8 cellular contexts compared by ENCODE assay signal in the genomic region with DNA sequence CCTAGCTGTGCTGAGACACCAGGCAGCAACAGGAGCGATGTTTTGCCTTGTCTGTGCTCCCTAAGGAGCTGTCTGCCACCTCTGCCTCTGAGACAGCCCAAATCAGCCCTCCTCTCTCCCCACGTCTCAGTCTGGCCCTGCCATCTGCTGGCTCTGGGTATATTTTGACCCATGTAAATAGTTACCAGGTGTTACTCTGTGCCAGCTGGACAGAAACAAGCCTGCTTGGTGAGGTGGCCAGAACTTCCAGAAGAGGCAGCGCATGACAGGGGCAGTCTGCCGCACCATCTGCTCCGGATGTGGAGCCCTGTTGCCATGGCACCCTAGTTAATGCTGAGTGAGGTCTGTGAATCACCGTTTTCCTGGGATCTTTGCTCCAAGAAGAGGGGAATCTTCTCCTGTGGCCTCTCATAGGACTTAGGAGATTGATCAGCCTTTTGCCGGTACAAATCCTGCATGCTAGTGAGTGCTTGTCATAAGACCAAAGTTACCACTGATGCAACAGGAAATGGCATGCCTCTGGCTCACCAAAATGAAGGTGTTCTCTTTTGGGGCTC. TPM values are rescaled to one million over a fixed set of nuclear protein-coding genes. Genes with fewer than 3 reads are reported as not detected.
A peak's percentile ranks its signal among the peaks of the same experiment; 100 is the strongest.
DNase-seq lines count a peak whose midpoint lies in the region; ATAC-seq and TF ChIP-seq lines count a peak whose summit lies in the region.

No MANE protein-coding gene starts in this region.

- H3K79me2 ChIP-seq in parathyroid adenoma, result no peaks in the 10 kb centered on the region
- H3K79me2 ChIP-seq in Karpas-422 (ENCODE audit: low read length), result no peaks in the 10 kb centered on the region

- no peaks in the 10 kb centered on the region for H3K36me3 ChIP-seq in parathyroid adenoma (ENCODE audit: control insufficient read depth, insufficient read depth, low read length)
- H3K36me3 ChIP-seq in Karpas-422 (ENCODE audit: insufficient read depth, low read length), result no peaks in the 10 kb centered on the region

- H3K27ac Mint-ChIP-seq in activated naive CD8-positive, alpha-beta T cell, result peak overlapping the region; percentile 22

- no peak for TF ChIP-seq CTCF in parathyroid adenoma (IDR thresholded peaks at IDR 0.05)

- H3K9me3 Mint-ChIP-seq in activated naive CD8-positive, alpha-beta T cell (ENCODE audit: low read depth), result no peaks in the 10 kb centered on the region

- intact Hi-C loops in Right ventricle myocardium superior (cut with DNase I), result loop anchor here (5.0 kb wide), 1 partner anchor 36 kb away; a partner anchor contains a TSS

- peak; percentile 98 for DNase-seq in EH (ENCODE audit: low read depth)
- peak; percentile 75 to 88 for DNase-seq in NCI-H2081 (lab: John Stamatoyannopoulos, UW)
- DNase-seq in Right ventricle myocardium superior, result peak; percentile 79
- DNase-seq in activated CD8-positive, alpha-beta memory T cell treated with anti-CD3 and anti-CD28 coated beads, Interleukin-2, amount 50 U/mL, for 48 hours, result no peak
- no peak for DNase-seq in Karpas-422

- no peaks in the 10 kb centered on the region for H3K36me3 Mint-ChIP-seq in activated naive CD8-positive, alpha-beta T cell

- H3K9ac ChIP-seq in parathyroid adenoma (no peak overlapping the region), Karpas-422 (ENCODE audit: low read length) (no peak overlapping the region)

- no peaks in the 10 kb centered on the region for H3K9me3 ChIP-seq in parathyroid adenoma (ENCODE audit: control insufficient read depth, low read length)
- H3K9me3 ChIP-seq in Karpas-422 (ENCODE audit: low read length), result no peaks in the 10 kb centered on the region

- no peak overlapping the region for H3K4me3 ChIP-seq in parathyroid adenoma (ENCODE audit: low read depth, low read length)
- H3K4me3 ChIP-seq in Karpas-422 (ENCODE audit: low read length), result no peak overlapping the region

- H3K4me3 Mint-ChIP-seq in activated naive CD8-positive, alpha-beta T cell, result no peak overlapping the region

- peaks cover 24% of the 10 kb centered on the region for H3K4me1 ChIP-seq in parathyroid adenoma
- peaks cover 6% of the 10 kb centered on the region for H3K4me1 ChIP-seq in Karpas-422 (ENCODE audit: low read length)

- H3K27me3 ChIP-seq in parathyroid adenoma (ENCODE audit: control insufficient read depth, insufficient read depth, low read length) (no peaks in the 10 kb centered on the region), Karpas-422 (ENCODE audit: low read length) (no peaks in the 10 kb centered on the region)

- H3K27ac ChIP-seq in parathyroid adenoma (peak overlapping the region; percentile 76), Karpas-422 (ENCODE audit: low read length) (no peak overlapping the region)

- no peaks in the 10 kb centered on the region for H3K27me3 Mint-ChIP-seq in activated naive CD8-positive, alpha-beta T cell

- H3K9me2 ChIP-seq in Karpas-422 (replicated peaks; ENCODE audit: insufficient read depth, low read length), result no peaks in the 10 kb centered on the region

- H2AFZ ChIP-seq in parathyroid adenoma (no peak overlapping the region), Karpas-422 (ENCODE audit: low read length) (no peak overlapping the region)

- ATAC-seq in Right ventricle myocardium superior (ENCODE audit: poor library complexity) (peak; percentile 79), HG03571 (IDR thresholded peaks at IDR 0.05; ENCODE audit: unreplicated experiment) (no peak)

- peaks cover 30% of the 10 kb centered on the region for H3K4me1 Mint-ChIP-seq in activated naive CD8-positive, alpha-beta T cell (ENCODE audit: low read depth)

- H3K4me2 ChIP-seq in parathyroid adenoma (ENCODE audit: low read length) (no peak overlapping the region), Karpas-422 (ENCODE audit: low read depth, low read length, poor library complexity, severe bottlenecking) (no peak overlapping the region)

- no peaks in the 10 kb centered on the region for H4K20me1 ChIP-seq in Karpas-422 (ENCODE audit: insufficient read depth, low read depth, low read length)

RNA-seq across cellular contexts. Expression of a gene that starts 31.8 kb away (rescaled TPM):
- total RNA-seq in Right ventricle myocardium superior, result 1.0 TPM
- 0.43 and 1.3 TPM in 2 replicates for total RNA-seq in Karpas-422 (2014; rRNA removed; shearing (Covaris generic); ENCODE audit: low replicate concordance)

RNA-seq across cellular contexts. Expression of a gene that starts 37.5 kb away (rescaled TPM):
- total RNA-seq in Right ventricle myocardium superior, result 29.1 TPM
- total RNA-seq in Karpas-422 (2014; rRNA removed; shearing (Covaris generic); ENCODE audit: low replicate concordance), result 4.5 and 4.6 TPM in 2 replicates

RNA-seq across cellular contexts. Expression of a gene that starts 46.1 kb away (rescaled TPM):
- total RNA-seq in Right ventricle myocardium superior, result 173 TPM
- total RNA-seq in Karpas-422 (2014; rRNA removed; shearing (Covaris generic); ENCODE audit: low replicate concordance), result 72.6 and 86.4 TPM in 2 replicates

RNA-seq across cellular contexts. Expression of a gene that starts 52.8 kb away (rescaled TPM):
- total RNA-seq in Right ventricle myocardium superior, result 2.2 TPM
- total RNA-seq in Karpas-422 (2014; rRNA removed; shearing (Covaris generic); ENCODE audit: low replicate concordance), result 0.26 and 1.4 TPM in 2 replicates

Comparison
In these comparisons a context has a peak if more than half of its experiments do, and no peak if none do; other contexts are left out.
1. DNase-seq: peak in EH (single experiment), NCI-H2081 (2 of 2) and Right ventricle myocardium superior (single experiment); none in activated CD8-positive, alpha-beta memory T cell treated with anti-CD3 and anti-CD28 coated beads, Interleukin-2, amount 50 U/mL, for 48 hours (single experiment) and Karpas-422 (single experiment).